Comparison of ENCODE assay signal across 20 cellular contexts in genomic region chr21:28419811-28420210, GRCh38.
"Had no signal": no experiment of that assay in that cellular context is flagged by ENCODE, and none has a peak within 500 bp of the region (broad histone marks: within the 10 kb centered on the region; RNA-seq: fewer than 3 reads in every experiment).

No MANE protein-coding gene starts in this region.

- ATAC-seq: activated T-helper 17 cell treated with anti-CD3 and anti-CD28 coated beads, Interleukin-2, amount 50 U/mL, for 72 hours; sciatic nerve had no signal

- H3K27me3 Mint-ChIP-seq: activated naive CD8-positive, alpha-beta T cell; activated T-cell treated with anti-CD3 and anti-CD28 coated beads, Interleukin-2, amount 50 U/mL, for 24 hours; activated T-helper 17 cell treated with anti-CD3 and anti-CD28 coated beads, Interleukin-2, amount 50 U/mL, for 72 hours had no signal

- H3K4me3 ChIP-seq: colonic mucosa, esophagus squamous epithelium, heart left ventricle, smooth muscle cell, thoracic aorta, upper lobe of left lung had no signal

- DNase-seq: activated CD8-positive, alpha-beta memory T cell treated with anti-CD3 and anti-CD28 coated beads for 24 hours; activated CD8-positive, alpha-beta memory T cell treated with anti-CD3 and anti-CD28 coated beads, Interleukin-2, amount 50 U/mL, for 4 hours; activated naive CD4-positive, alpha-beta T cell; activated T-cell treated with anti-CD3 and anti-CD28 coated beads, Interleukin-2, amount 50 U/mL, for 24 hours; colonic mucosa; endodermal cell; esophagus squamous epithelium; heart left ventricle; nephron progenitor cell; stimulated activated CD4-positive, alpha-beta T cell treated with anti-CD3 and anti-CD28 coated beads, Interleukin-2, amount 100 ng/mL, for 48 hours; stimulated activated CD8-positive, alpha-beta memory T cell treated with anti-CD3 and anti-CD28 coated beads, Interleukin-4, amount 100 ng/mL, for 48 hours; stimulated activated naive CD4-positive, alpha-beta T cell; T-helper 1 cell; T-helper 9 cell; upper lobe of left lung had no signal

- H3K9me3 ChIP-seq: colonic mucosa, esophagus squamous epithelium, heart left ventricle, thoracic aorta, upper lobe of left lung had no signal

- H3K36me3 Mint-ChIP-seq: activated naive CD8-positive, alpha-beta T cell had no signal

- H3K27ac Mint-ChIP-seq: activated naive CD8-positive, alpha-beta T cell; activated T-cell treated with anti-CD3 and anti-CD28 coated beads, Interleukin-2, amount 50 U/mL, for 24 hours; activated T-helper 17 cell treated with anti-CD3 and anti-CD28 coated beads, Interleukin-2, amount 50 U/mL, for 72 hours; endodermal cell; nephron progenitor cell had no signal

- H3K4me1 Mint-ChIP-seq: activated T-helper 17 cell treated with anti-CD3 and anti-CD28 coated beads, Interleukin-2, amount 50 U/mL, for 72 hours; endodermal cell; nephron progenitor cell had no signal

- H3K4me3 Mint-ChIP-seq: activated naive CD8-positive, alpha-beta T cell; activated T-cell treated with anti-CD3 and anti-CD28 coated beads, Interleukin-2, amount 50 U/mL, for 24 hours; activated T-helper 17 cell treated with anti-CD3 and anti-CD28 coated beads, Interleukin-2, amount 50 U/mL, for 72 hours; endodermal cell; nephron progenitor cell had no signal
